In genomic region chr6:163971841-163972838, GRCh38 we compare ENCODE assay signal across 22 cellular contexts.
A peak's percentile ranks its signal among the peaks of the same experiment; 100 is the strongest.
DNase-seq lines count a peak whose midpoint lies in the region; ATAC-seq, FAIRE-seq and TF ChIP-seq lines count a peak whose summit lies in the region.
"Had no signal": no experiment of that assay in that cellular context is flagged by ENCODE, and none has a peak within 500 bp of the region (broad histone marks: within the 10 kb centered on the region; RNA-seq: fewer than 3 reads in every experiment).

No MANE protein-coding gene starts in this region.

- H4K20me1 ChIP-seq in IMR-90 (ENCODE audit: insufficient read depth, low read length) = no peaks in the 10 kb centered on the region
- no peaks in the 10 kb centered on the region for H4K20me1 ChIP-seq in H1 (replicated peaks in 1 of 2; ENCODE audit: control insufficient read depth in 1 of 2, insufficient read depth in 2 of 2, low read length in 2 of 2)

- no peak overlapping the region for H3K4me3 Mint-ChIP-seq in progenitor cell of endocrine pancreas (ENCODE audit: low read depth)
- H3K4me3 Mint-ChIP-seq: CD4-positive, CD25-positive, alpha-beta regulatory T cell had no signal

- peak; percentile 6 for DNase-seq in DMS114 treated with DMSO at 0.1 percent for 48 hours (lab: John Stamatoyannopoulos, UW; ENCODE audit: unreplicated experiment)
- DNase-seq in IMR-90 = no peak
- no peak for DNase-seq in H1 (ENCODE audit: low read depth in 1 of 2, low spot score in 2 of 2)
- DNase-seq in neuronal stem cell (ENCODE audit: low spot score) = no peak
- DNase-seq in progenitor cell of endocrine pancreas (ENCODE audit: low spot score, unreplicated experiment) = no peak
- DNase-seq in NCI-H2227 (lab: John Stamatoyannopoulos, UW; ENCODE audit: unreplicated experiment) = no peak
- DNase-seq in stimulated activated CD4-positive, alpha-beta T cell treated with anti-CD3 and anti-CD28 coated beads, Interleukin-4, amount 100 ng/mL, for 24 hours = no peak
- DNase-seq: CD4-positive, CD25-positive, alpha-beta regulatory T cell; DMS 273 treated with DMSO at 0.1 percent for 48 hours; DND-41; KG1; NCI-H1092 treated with DMSO at 0.1 percent for 48 hours; NCI-H1436 treated with DMSO at 0.1 percent for 48 hours; NCI-H2029 treated with DMSO at 0.1 percent for 48 hours; NCI-H2171 treated with DMSO at 0.1 percent for 48 hours; NCI-H446; NCI-H526 treated with DMSO at 0.1 percent for 48 hours; OCI-M1; SHP77 had no signal

- in situ Hi-C loops in IMR-90 (cut with MboI; ENCODE audit: low sequenced_read_pairs) = loop anchor here (25.0 kb wide), 1 partner anchor 385 kb away; no protein-coding TSS in a partner anchor

- H2BK20ac ChIP-seq in IMR-90 (ENCODE audit: low read depth, low read length) (no peak overlapping the region), H1 (ENCODE audit: low read length) (no peak overlapping the region)

- peak overlapping the region; percentile 51 for H2AFZ ChIP-seq in IMR-90 (replicated peaks; ENCODE audit: low read length, poor library complexity)
- peak overlapping the region; percentile 83; the same call in 1 of the 2 replicates for H2AFZ ChIP-seq in H1 (ENCODE audit: low read length)
- no peak overlapping the region for H2AFZ ChIP-seq in neuronal stem cell (ENCODE audit: low read length)

- peaks cover 1% of the 10 kb centered on the region for H3K4me1 Mint-ChIP-seq in progenitor cell of endocrine pancreas (ENCODE audit: low read depth)
- H3K4me1 Mint-ChIP-seq: CD4-positive, CD25-positive, alpha-beta regulatory T cell had no signal

- no peak for TF ChIP-seq RAD21 in IMR-90 (IDR thresholded peaks at IDR 0.05; ENCODE audit: low read length)
- TF ChIP-seq RAD21 in H1 (IDR thresholded peaks at IDR 0.05 in 1 of 2, conservative IDR thresholded peaks at IDR 0.05 in 1 of 2; ENCODE audit: low read depth in 2 of 2, low read length in 2 of 2) = no peak

- ATAC-seq in IMR-90 (ENCODE audit: low read depth) = no peak
- ATAC-seq in GM18520 (IDR thresholded peaks at IDR 0.05; ENCODE audit: unreplicated experiment) = no peak

- no peak for FAIRE-seq in H1 (lab: Jason Lieb, UNC)
- FAIRE-seq: G401.6, GM12892 had no signal

- H3K36me3 Mint-ChIP-seq in progenitor cell of endocrine pancreas (ENCODE audit: insufficient read depth) = no peaks in the 10 kb centered on the region
- H3K36me3 Mint-ChIP-seq: CD4-positive, CD25-positive, alpha-beta regulatory T cell had no signal

- no peak overlapping the region for H3K27ac Mint-ChIP-seq in progenitor cell of endocrine pancreas
- H3K27ac Mint-ChIP-seq: CD4-positive, CD25-positive, alpha-beta regulatory T cell had no signal

- no peak overlapping the region for H3K56ac ChIP-seq in IMR-90 (ENCODE audit: extremely low read depth, insufficient read depth, low read length)
- H3K56ac ChIP-seq in H1 (replicated peaks; ENCODE audit: insufficient read length, low read depth, low read length) = no peak overlapping the region

- no peak overlapping the region for H3K27ac ChIP-seq in IMR-90 (ENCODE audit: insufficient read depth, low read length)
- H3K27ac ChIP-seq in H1 (ENCODE audit: low read depth, low read length) = no peak overlapping the region
- no peak overlapping the region for H3K27ac ChIP-seq in neuronal stem cell (replicated peaks; ENCODE audit: low read length)

- H3K4me2 ChIP-seq in IMR-90 (ENCODE audit: low read depth, low read length) (no peak overlapping the region), H1 (ENCODE audit: insufficient read depth in 1 of 2, low read depth in 2 of 2, low read length in 2 of 2) (no peak overlapping the region), neuronal stem cell (ENCODE audit: insufficient read depth, low read length, poor library complexity, severe bottlenecking) (no peak overlapping the region)

- POLR2A ChIA-PET in IMR-90 (lab: Charles Lee; ENCODE audit: unreplicated experiment) (no interaction called here), H1 (lab: Charles Lee; ENCODE audit: partially characterized antibody) (no interaction called here)

- H3K9me3 ChIP-seq in IMR-90 (ENCODE audit: control insufficient read depth, insufficient read depth, low read length) = peaks cover 2% of the 10 kb centered on the region; the same call in 1 of the 2 replicates
- H3K9me3 ChIP-seq in H1 (ENCODE audit: insufficient read depth in 2 of 2, low read depth in 1 of 2, low read length in 1 of 2) = no peaks in the 10 kb centered on the region; a peak in 1 of 4 replicates
- peaks cover 0 to 5% of the 10 kb centered on the region in 2 donors for H3K9me3 ChIP-seq in neuronal stem cell (replicated peaks in 1 of 2; ENCODE audit: control insufficient read depth in 2 of 2, insufficient read depth in 1 of 2, low read depth in 1 of 2, low read length in 2 of 2)

- H4K91ac ChIP-seq in IMR-90 (ENCODE audit: insufficient read depth, low read depth, low read length) = no peak overlapping the region
- H4K91ac ChIP-seq in H1 (replicated peaks; ENCODE audit: insufficient read length, low read length) = no peak overlapping the region
- H4K91ac ChIP-seq in neuronal stem cell (ENCODE audit: low read depth, low read length, poor library complexity) = no peak overlapping the region

- H3K36me3 ChIP-seq in IMR-90 (ENCODE audit: control insufficient read depth, insufficient read depth, low read length) = no peaks in the 10 kb centered on the region
- H3K36me3 ChIP-seq in H1 (ENCODE audit: control insufficient read depth in 2 of 4, insufficient read depth in 4 of 4, low read length in 3 of 4) = no peaks in the 10 kb centered on the region
- H3K36me3 ChIP-seq in neuronal stem cell (replicated peaks in 1 of 2; ENCODE audit: control insufficient read depth in 2 of 2, insufficient read depth in 2 of 2, low read length in 2 of 2) = no peaks in the 10 kb centered on the region

- H3K79me2 ChIP-seq in H1 (ENCODE audit: control insufficient read depth in 1 of 2, insufficient read depth in 2 of 2, low read length in 2 of 2) = no peaks in the 10 kb centered on the region

- TF ChIP-seq CTCF in IMR-90 (conservative IDR thresholded peaks at IDR 0.05; ENCODE audit: low read depth, low read length) (no peak), H1 (IDR thresholded peaks at IDR 0.05; ENCODE audit: control extremely low read depth in 1 of 3, insufficient read depth in 1 of 3, low read depth in 1 of 3, low read length in 3 of 3) (no peak), progenitor cell of endocrine pancreas (IDR thresholded peaks at IDR 0.05; ENCODE audit: unreplicated experiment) (no peak)

- no TSS peak for BruUV-seq in IMR-90 (replicated peaks; lab: Mats Ljungman, UMichigan)

- H2BK12ac ChIP-seq in H1 (ENCODE audit: low read depth, low read length) (no peak overlapping the region), neuronal stem cell (ENCODE audit: low read length) (peak overlapping the region; percentile 95)

- no peaks in the 10 kb centered on the region for H3K79me1 ChIP-seq in IMR-90 (ENCODE audit: low read depth in 1 of 2, low read length in 2 of 2)
- H3K79me1 ChIP-seq in H1 (ENCODE audit: low read depth, low read length) = no peaks in the 10 kb centered on the region
- no peaks in the 10 kb centered on the region for H3K79me1 ChIP-seq in neuronal stem cell (ENCODE audit: low read depth, low read length)

- no peak overlapping the region for H2BK15ac ChIP-seq in IMR-90 (ENCODE audit: low read depth, low read length)
- no peak overlapping the region for H2BK15ac ChIP-seq in H1 (ENCODE audit: low read length)
- peak overlapping the region; percentile 15 for H2BK15ac ChIP-seq in neuronal stem cell (ENCODE audit: low read length)

- H3K9ac ChIP-seq in IMR-90 (ENCODE audit: low read depth, low read length) (no peak overlapping the region), H1 (replicated peaks in 1 of 4; ENCODE audit: extremely low read depth in 1 of 4, low read depth in 3 of 4, low read length in 3 of 4) (no peak overlapping the region), neuronal stem cell (ENCODE audit: low read depth, low read length, poor library complexity) (no peak overlapping the region)

- TF ChIP-seq POLR2A in IMR-90 (IDR thresholded peaks at IDR 0.05; ENCODE audit: low read depth, low read length) (no peak), H1 (IDR thresholded peaks at IDR 0.05; ENCODE audit: control extremely low read depth in 1 of 2, low read depth in 2 of 2, low read length in 2 of 2) (no peak)

- 83% methylated on average over 34 of the region's 59 CpGs; no CpG with 5 or more reads in 1 of the 2 experiments for WGBS in IMR-90 (ENCODE audit: extremely low coverage in 2 of 2, insufficient read length in 1 of 2), 2 experiments
- 94% methylated on average over 59 of the region's 59 CpGs; no CpG with 5 or more reads in 1 of the 2 experiments for WGBS in H1 (ENCODE audit: extremely low coverage in 1 of 2, insufficient coverage in 1 of 2, insufficient read length in 1 of 2, insufficient replicate concordance in 2 of 2, low coverage in 1 of 2, low lambda C conversion rate in 2 of 2, missing lambda C conversion rate in 1 of 2), 2 experiments
- no CpG with 5 or more reads among the region's 59 CpGs for WGBS in neuronal stem cell (ENCODE audit: extremely low coverage in 2 of 2, insufficient read length in 2 of 2, insufficient replicate concordance in 1 of 2), 2 donors

- H2BK5ac ChIP-seq in IMR-90 (ENCODE audit: low read depth, low read length, poor library complexity, severe bottlenecking) = no peak overlapping the region
- H2BK5ac ChIP-seq in H1 (ENCODE audit: low read depth, low read length) = no peak overlapping the region
- H2BK5ac ChIP-seq in neuronal stem cell (ENCODE audit: low read length) = peak overlapping the region; percentile 71

- no peaks in the 10 kb centered on the region for H3K27me3 Mint-ChIP-seq in progenitor cell of endocrine pancreas
- H3K27me3 Mint-ChIP-seq: CD4-positive, CD25-positive, alpha-beta regulatory T cell had no signal

- no peak for TF ChIP-seq EP300 in H1 (IDR thresholded peaks at IDR 0.05; ENCODE audit: borderline replicate concordance in 1 of 2, low read depth in 2 of 2, low read length in 2 of 2)

- H3K4me3 ChIP-seq in IMR-90 (ENCODE audit: insufficient read depth, low read depth, low read length) = no peak overlapping the region
- no peak overlapping the region for H3K4me3 ChIP-seq in H1 (ENCODE audit: extremely low read depth in 1 of 4, insufficient read depth in 2 of 4, low read depth in 3 of 4, low read length in 4 of 4)
- peak overlapping the region in 1 of 2 donors; percentile 59 for H3K4me3 ChIP-seq in neuronal stem cell (ENCODE audit: low read length in 2 of 2)

- intact Hi-C loops in IMR-90 (cut with micrococcal nuclease) = no loop called here

- dilution Hi-C loops in IMR-90 (cut with HindIII; ENCODE audit: low sequenced_read_pairs, unreplicated experiment) = no loop called here

- CTCF ChIA-PET in IMR-90 (lab: Yijun Ruan, JAX) (no interaction called here), H1 (lab: Charles Lee; ENCODE audit: partially characterized antibody) (interaction anchor here (0.7 to 1.1 kb wide), 4 partner anchors 12 to 555 kb away, joined by 3 to 5 read pairs (median 4); no protein-coding TSS in a partner anchor)

- H3K27me3 ChIP-seq in IMR-90 (ENCODE audit: control insufficient read depth, insufficient read depth, low read length) = no peaks in the 10 kb centered on the region
- H3K27me3 ChIP-seq in H1 (replicated peaks in 1 of 4; ENCODE audit: control insufficient read depth in 3 of 4, extremely low read depth in 1 of 4, insufficient read depth in 3 of 4, low read length in 3 of 4) = no peaks in the 10 kb centered on the region
- H3K27me3 ChIP-seq in neuronal stem cell (ENCODE audit: control insufficient read depth in 3 of 3, insufficient read depth in 3 of 3, low read depth in 1 of 3, low read length in 3 of 3) = no peaks in the 10 kb centered on the region

- no peak overlapping the region for H4K5ac ChIP-seq in IMR-90 (ENCODE audit: low read depth, low read length)
- no peak overlapping the region for H4K5ac ChIP-seq in H1 (ENCODE audit: insufficient read length, low read depth, low read length)

- H2AK5ac ChIP-seq in IMR-90 (ENCODE audit: low read depth, low read length) (no peak overlapping the region), H1 (ENCODE audit: low read depth, low read length) (no peak overlapping the region), neuronal stem cell (ENCODE audit: low read depth, low read length) (peak overlapping the region; percentile 83)

- no peaks in the 10 kb centered on the region for H3K23me2 ChIP-seq in H1 (ENCODE audit: low read depth, low read length)

- H2BK120ac ChIP-seq in IMR-90 (ENCODE audit: low read depth, low read length) (no peak overlapping the region), H1 (replicated peaks; ENCODE audit: low read depth, low read length) (no peak overlapping the region), neuronal stem cell (ENCODE audit: low read depth, low read length) (peak overlapping the region; percentile 92)

- H3K23ac ChIP-seq in IMR-90 (ENCODE audit: low read depth, low read length) (no peak overlapping the region), H1 (ENCODE audit: insufficient read length) (no peak overlapping the region), neuronal stem cell (ENCODE audit: low read depth, low read length, poor library complexity) (no peak overlapping the region)

- no peaks in the 10 kb centered on the region for H3K9me1 ChIP-seq in IMR-90 (ENCODE audit: insufficient read depth, low read length)

- no peak overlapping the region for H2AK9ac ChIP-seq in IMR-90 (replicated peaks; ENCODE audit: low read depth, low read length, poor library complexity)

- H4K8ac ChIP-seq in IMR-90 (ENCODE audit: low read depth in 2 of 2, low read length in 2 of 2) = no peak overlapping the region
- H4K8ac ChIP-seq in H1 (ENCODE audit: extremely low read depth, insufficient read depth, low read length) = no peak overlapping the region
- H4K8ac ChIP-seq in neuronal stem cell (ENCODE audit: low read depth, low read length) = no peak overlapping the region

- H3K18ac ChIP-seq in IMR-90 (ENCODE audit: low read depth, low read length) = no peak overlapping the region
- no peak overlapping the region for H3K18ac ChIP-seq in H1 (ENCODE audit: extremely low read depth, low read length)
- peak overlapping the region; percentile 72 for H3K18ac ChIP-seq in neuronal stem cell (ENCODE audit: low read length)

- H3K4me1 ChIP-seq in IMR-90 (ENCODE audit: control insufficient read depth, insufficient read depth, low read length) (no peaks in the 10 kb centered on the region), H1 (replicated peaks in 1 of 4; ENCODE audit: control insufficient read depth in 3 of 4, insufficient read depth in 4 of 4, low read length in 3 of 4) (no peaks in the 10 kb centered on the region), neuronal stem cell (ENCODE audit: control insufficient read depth in 2 of 2, insufficient read depth in 1 of 2, low read depth in 1 of 2, low read length in 2 of 2) (no peaks in the 10 kb centered on the region)

- H3K14ac ChIP-seq in IMR-90 (replicated peaks; ENCODE audit: low read depth, low read length) (no peak overlapping the region), H1 (ENCODE audit: insufficient read length) (no peak overlapping the region), neuronal stem cell (ENCODE audit: low read length) (no peak overlapping the region)

- H3K9me3 Mint-ChIP-seq in progenitor cell of endocrine pancreas (ENCODE audit: low read depth) = peaks cover 3% of the 10 kb centered on the region

- H3K4ac ChIP-seq in IMR-90 (ENCODE audit: low read depth, low read length) (no peak overlapping the region), H1 (replicated peaks; ENCODE audit: insufficient read length, low read depth, low read length) (no peak overlapping the region), neuronal stem cell (ENCODE audit: low read length) (peak overlapping the region; percentile 37)
